Comparison of ENCODE assay signal across 8 cellular contexts in the genomic region with DNA sequence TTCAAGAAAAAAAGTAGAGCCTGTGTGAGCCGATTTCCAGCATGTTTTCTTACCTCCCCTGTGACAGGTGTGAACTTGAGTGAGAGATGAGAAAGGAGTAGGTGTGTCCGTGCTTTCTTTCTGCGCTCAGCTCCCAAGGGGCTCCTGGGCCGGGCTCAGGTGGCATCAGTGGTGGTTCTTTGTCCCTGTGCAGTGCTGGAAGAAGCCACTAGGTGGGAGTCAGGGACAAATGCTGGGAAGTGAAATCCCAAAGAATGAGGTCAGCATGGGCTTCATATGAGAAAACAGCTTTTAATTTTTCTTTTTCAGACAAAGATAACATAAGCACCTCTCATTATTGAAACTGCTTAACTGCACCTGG. TPM values are rescaled to one million over a fixed set of nuclear protein-coding genes. Genes with fewer than 3 reads are reported as not detected.
DNase-seq lines count a peak whose midpoint lies in the region; ATAC-seq, FAIRE-seq and TF ChIP-seq lines count a peak whose summit lies in the region.

No MANE protein-coding gene starts in this region.

- H3K9me3 ChIP-seq in GM23248 (ENCODE audit: low read depth), result no peaks in the 10 kb centered on the region
- H3K9me3 ChIP-seq in GM12878 (replicated peaks; ENCODE audit: control insufficient read depth, insufficient read depth, low read length), result no peaks in the 10 kb centered on the region; the same call in 2 of the 3 replicates
- H3K9me3 ChIP-seq in smooth muscle cell (replicated peaks; ENCODE audit: low read depth), result no peaks in the 10 kb centered on the region

- TF ChIP-seq POLR2A in GM12878 (IDR thresholded peaks at IDR 0.05; ENCODE audit: low read depth, low read length), result no peak

- peak overlapping the region; percentile 55 for H2AFZ ChIP-seq in GM23248
- no peak overlapping the region for H2AFZ ChIP-seq in GM12878 (ENCODE audit: control insufficient read depth, low read depth, low read length)
- H2AFZ ChIP-seq in smooth muscle cell (ENCODE audit: low read depth), result no peak overlapping the region

- peak; percentile 88 for DNase-seq in Ammon's horn (ENCODE audit: low spot score)
- peak; percentile 83 for DNase-seq in GM23248
- DNase-seq in NCI-H2196 treated with DMSO at 0.1 percent for 48 hours (lab: John Stamatoyannopoulos, UW; ENCODE audit: unreplicated experiment), result peak; percentile 69
- DNase-seq in GM12878 (ENCODE audit: low read depth, low spot score), result no peak
- peak; percentile 72 for DNase-seq in iris pigment epithelial cell (ENCODE audit: low read depth)
- no peak for DNase-seq in smooth muscle cell (lab: John Stamatoyannopoulos, UW; ENCODE audit: unreplicated experiment)

- CTCF ChIA-PET in GM12878 (lab: Yijun Ruan, JAX), result interaction anchor here (0.7 to 2.7 kb wide), 32 partner anchors 10 to 647 kb away, joined by 3 to 16 read pairs (median 5); partner anchors contain the start of gene PPFIBP2

- H3K79me2 ChIP-seq in GM23248 (ENCODE audit: insufficient read depth) (no peaks in the 10 kb centered on the region), GM12878 (ENCODE audit: control insufficient read depth, insufficient read depth, low read length) (no peaks in the 10 kb centered on the region; the same call in 1 of the 2 replicates), smooth muscle cell (ENCODE audit: low read depth) (no peaks in the 10 kb centered on the region)

- H3K27ac ChIP-seq in GM23248 (no peak overlapping the region), GM12878 (ENCODE audit: control insufficient read depth, insufficient read depth) (no peak overlapping the region), smooth muscle cell (ENCODE audit: low read depth) (peak overlapping the region; percentile 17)

- no TSS peak for BruUV-seq in GM12878 (replicated peaks; lab: Mats Ljungman, UMichigan)

- ATAC-seq in GM12878, result peak; percentile 47
- no peak for ATAC-seq in GM18873 (IDR thresholded peaks at IDR 0.05; ENCODE audit: low FRiP score, unreplicated experiment)
- ATAC-seq in HG02610 (IDR thresholded peaks at IDR 0.05; ENCODE audit: unreplicated experiment), result no peak

- peak; percentile 60; the same call in 1 of the 2 replicates for TF ChIP-seq RAD21 in GM12878 (IDR thresholded peaks at IDR 0.05; ENCODE audit: insufficient read depth, low read depth, low read length)

- POLR2A ChIA-PET in GM12878 (lab: Charles Lee), result interaction anchor here (0.6 to 1.7 kb wide), 2 partner anchors 11 to 51 kb away, joined by 3 to 4 read pairs; no protein-coding TSS in a partner anchor

- no peaks in the 10 kb centered on the region for H4K20me1 ChIP-seq in GM23248 (ENCODE audit: insufficient read depth)
- peaks cover 2% of the 10 kb centered on the region; the same call in 1 of the 2 replicates for H4K20me1 ChIP-seq in GM12878 (ENCODE audit: control insufficient read depth, insufficient read depth)
- no peaks in the 10 kb centered on the region for H4K20me1 ChIP-seq in smooth muscle cell (ENCODE audit: low read depth)

- H3K4me3 ChIP-seq in GM23248 (no peak overlapping the region), GM12878 (no peak overlapping the region), smooth muscle cell (no peak overlapping the region)

- TF ChIP-seq EP300 in GM12878 (IDR thresholded peaks at IDR 0.05; ENCODE audit: borderline replicate concordance in 1 of 2, control insufficient read depth in 1 of 2, low read depth in 2 of 2, low read length in 2 of 2), result no peak

- no peaks in the 10 kb centered on the region for H3K9me2 ChIP-seq in GM23248 (ENCODE audit: insufficient read depth)

- H3K9ac ChIP-seq in GM23248, result no peak overlapping the region
- H3K9ac ChIP-seq in GM12878 (ENCODE audit: control insufficient read depth, insufficient read depth, low read length), result no peak overlapping the region
- no peak overlapping the region for H3K9ac ChIP-seq in smooth muscle cell (ENCODE audit: low read depth)

- peaks cover 9% of the 10 kb centered on the region; the same call in 1 of the 2 replicates for H3F3A ChIP-seq in GM23248 (ENCODE audit: insufficient read depth)
- peaks cover 7% of the 10 kb centered on the region for H3F3A ChIP-seq in smooth muscle cell (ENCODE audit: low read depth)

- H3K36me3 ChIP-seq in GM23248 (ENCODE audit: low read depth) (no peaks in the 10 kb centered on the region), GM12878 (ENCODE audit: control insufficient read depth in 2 of 2, insufficient read depth in 2 of 2, low read length in 1 of 2) (peaks cover 15 to 24% of the 10 kb centered on the region in 2 experiments), smooth muscle cell (ENCODE audit: low read depth) (no peaks in the 10 kb centered on the region)

- in situ Hi-C loops in GM23248 (cut with MboI) (loop anchor here (5.0 kb wide), 1 partner anchor 81 kb away; no protein-coding TSS in a partner anchor), GM12878 (cut with MboI) (no loop called here)

- peak overlapping the region; percentile 14 for H3K4me2 ChIP-seq in GM23248 (ENCODE audit: unreplicated experiment)
- no peak overlapping the region for H3K4me2 ChIP-seq in GM12878 (ENCODE audit: control insufficient read depth, insufficient read depth)
- peak overlapping the region; percentile 60 for H3K4me2 ChIP-seq in smooth muscle cell

- SMC1A ChIA-PET in GM12878 (lab: Charles Lee; ENCODE audit: uncharacterized antibody, unreplicated experiment), result interaction anchor here (0.7 to 4.0 kb wide), 24 partner anchors 12 to 131 kb away, joined by 3 to 27 read pairs (median 4); partner anchors contain the start of gene PPFIBP2

- H3K4me1 ChIP-seq in GM23248 (ENCODE audit: insufficient read depth) (peaks cover 34% of the 10 kb centered on the region), GM12878 (ENCODE audit: control insufficient read depth, insufficient read depth, low read length) (peaks cover 11% of the 10 kb centered on the region), smooth muscle cell (ENCODE audit: low read depth) (peaks cover 38% of the 10 kb centered on the region)

- FAIRE-seq in GM12878 (lab: Jason Lieb, UNC), result no peak

- H3K27me3 ChIP-seq in GM23248 (replicated peaks; ENCODE audit: insufficient read depth) (no peaks in the 10 kb centered on the region), GM12878 (replicated peaks in 1 of 2; ENCODE audit: control insufficient read depth in 2 of 2, insufficient read depth in 2 of 2, low read length in 1 of 2) (no peaks in the 10 kb centered on the region), smooth muscle cell (ENCODE audit: low read depth) (no peaks in the 10 kb centered on the region)

- TF ChIP-seq CTCF in GM12878 (IDR thresholded peaks at IDR 0.05 in 2 of 3, conservative IDR thresholded peaks at IDR 0.05 in 1 of 3; ENCODE audit: control insufficient read depth in 2 of 3, extremely low read depth in 1 of 3, insufficient read depth in 1 of 3, low read depth in 3 of 3, low read length in 3 of 3) (peak; percentile 58 to 74 (median 69)), smooth muscle cell (IDR thresholded peaks at IDR 0.05; ENCODE audit: borderline replicate concordance, insufficient read depth, poor library complexity, severe bottlenecking) (peak; percentile 85)

- RAD21 ChIA-PET in GM12878 (lab: Charles Lee; ENCODE audit: unreplicated experiment), result interaction anchor here (0.8 to 1.8 kb wide), 13 partner anchors 10 to 116 kb away, joined by 3 to 8 read pairs (median 3); partner anchors contain the start of gene PPFIBP2

- intact Hi-C loops in GM12878 (cut with micrococcal nuclease; ENCODE audit: unreplicated experiment), result loop anchor here (1.0 kb wide), 1 partner anchor 117 kb away; no protein-coding TSS in a partner anchor

- WGBS in GM23248 (ENCODE audit: low coverage in 1 of 2, low lambda C conversion rate in 2 of 2, missing lambda C conversion rate in 2 of 2), 2 experiments, result 0 to 1% methylated on average over 4 of the region's 4 CpGs
- 73% methylated on average over 4 of the region's 4 CpGs for WGBS in GM12878 (ENCODE audit: insufficient coverage, insufficient replicate concordance, low lambda C conversion rate, missing lambda C conversion rate)
- WGBS in smooth muscle cell (ENCODE audit: low lambda C conversion rate), result 15% methylated on average over 4 of the region's 4 CpGs

TF ChIP-seq in GM12878, 131 proteins besides CTCF, POLR2A, EP300 and RAD21 (continues in another document):
- TF ChIP-seq SMC3 (IDR thresholded peaks at IDR 0.05; ENCODE audit: borderline replicate concordance, low read length) (peak; percentile 55; the same call in 1 of the 2 replicates), MEF2B (IDR thresholded peaks at IDR 0.05; ENCODE audit: partially characterized antibody, poor library complexity, severe bottlenecking) (peak; percentile 65), NFXL1 (IDR thresholded peaks at IDR 0.05; ENCODE audit: borderline replicate concordance) (no peak)

RNA-seq across cellular contexts. Expression of gene PPFIBP2, which starts 57.8 kb away (rescaled TPM):
- total RNA-seq in GM23248 (2014; rRNA removed; shearing (Covaris generic)), result 4.1 and 16.8 TPM in 2 replicates
- polyA plus RNA-seq in GM23248 (2016; fragmentation: Nextera tagmentation; extraction: Ambion mirVana), result 5.9 TPM in 2 replicates
- 230 and 231 TPM in 2 replicates for total RNA-seq in GM12878 (2013; cell fraction: nucleolus; rRNA removed)
- 41.2 and 44.3 TPM in 2 replicates for total RNA-seq in GM12878 (2014; rRNA removed)
- 48.6 and 54.1 TPM in 2 replicates for total RNA-seq in GM12878 (2014; rRNA removed; fragmentation: Illumina TruSeq; extraction: Trizol)
- 45.2 and 52.5 TPM in 2 replicates for total RNA-seq in GM12878 (2021)
- polyA plus RNA-seq in GM12878 (2011; ENCODE audit: low read depth), result 26.0 TPM
- 48.1 and 49.6 TPM in 2 replicates for polyA plus RNA-seq in GM12878 (2011; rRNA removed)
- polyA plus RNA-seq in GM12878 (2011; cell fraction: cytosol; rRNA removed), result 40.3 and 54.5 TPM in 2 replicates
- polyA plus RNA-seq in GM12878 (2011; cell fraction: nucleus; rRNA removed), result 107 and 148 TPM in 2 replicates
- 37.0 and 41.9 TPM in 2 replicates for polyA plus RNA-seq in GM12878 (2012)
- polyA plus RNA-seq in GM12878 (2014; fragmentation: Illumina TruSeq; extraction: Trizol), result 56.3 and 69.7 TPM in 2 replicates
- 10 to 100 TPM; 17.3 to 22.3 TPM for polyA plus RNA-seq in GM12878 (2014; fragmentation: Nextera tagmentation; extraction: Ambion mirVana)
- polyA plus RNA-seq in GM12878 (2014; rRNA removed), result 30.7 and 37.3 TPM in 2 replicates
- 10 to 100 TPM; 28.1 to 35.7 TPM for polyA plus RNA-seq in GM12878 (2016; fragmentation: Nextera tagmentation; extraction: Ambion mirVana)
- polyA minus RNA-seq in GM12878 (2011; rRNA and poly(A)+ RNA removed), result 91.7 and 108 TPM in 2 replicates
- 24.9 and 39.3 TPM in 2 replicates for polyA minus RNA-seq in GM12878 (2011; cell fraction: cytosol; rRNA and poly(A)+ RNA removed)
- 61.4 and 92.7 TPM in 2 replicates for polyA minus RNA-seq in GM12878 (2011; cell fraction: nucleus; rRNA and poly(A)+ RNA removed)
- total RNA-seq in smooth muscle cell, result 9.8 and 17.1 TPM in 2 replicates
- 16.4 and 20.2 TPM in 2 replicates for polyA plus RNA-seq in smooth muscle cell

Comparison
In these comparisons a context has a peak if more than half of its experiments do, and no peak if none do; other contexts are left out.
1. DNase-seq: peak in Ammon's horn (single experiment), GM23248 (single experiment), NCI-H2196 treated with DMSO at 0.1 percent for 48 hours (single experiment) and iris pigment epithelial cell (single experiment); none in GM12878 (single experiment) and smooth muscle cell (single experiment).